21 cellular contexts compared by ENCODE assay signal in the genomic region with DNA sequence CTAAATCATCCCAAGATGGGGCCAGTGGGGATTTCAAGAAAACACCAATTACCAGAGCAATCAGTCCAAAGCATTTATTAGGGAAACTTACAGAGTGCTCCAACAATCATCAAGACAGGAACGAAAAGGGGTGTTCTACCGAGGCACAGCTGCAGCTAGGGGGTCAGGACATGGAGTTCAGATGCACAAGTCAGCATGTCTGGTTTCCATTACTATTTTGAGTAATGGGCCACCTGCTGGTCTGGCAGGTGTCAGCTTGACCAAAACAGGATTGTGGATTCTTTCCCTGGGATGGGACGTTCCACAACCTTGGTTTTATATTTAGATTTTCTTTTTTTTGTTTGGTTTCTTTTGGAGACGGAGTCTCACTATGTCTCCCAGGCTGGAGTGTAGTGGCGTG. TPM values are rescaled to one million over a fixed set of nuclear protein-coding genes. Genes with fewer than 3 reads are reported as not detected.
A peak's percentile ranks its signal among the peaks of the same experiment; 100 is the strongest.
DNase-seq lines count a peak whose midpoint lies in the region; ATAC-seq, FAIRE-seq and TF ChIP-seq lines count a peak whose summit lies in the region.
"Had no signal": no experiment of that assay in that cellular context is flagged by ENCODE, and none has a peak within 500 bp of the region (broad histone marks: within the 10 kb centered on the region; RNA-seq: fewer than 3 reads in every experiment).

No MANE protein-coding gene starts in this region.

- peaks cover under 1% of the 10 kb centered on the region; the same call in 1 of the 2 replicates for H4K20me1 ChIP-seq in K562 (replicated peaks; ENCODE audit: control insufficient read depth, insufficient read depth, low read length)

- TF ChIP-seq RAD21 in K562 (CRISPR knock-in tag; conservative IDR thresholded peaks at IDR 0.05 in 1 of 2, IDR thresholded peaks at IDR 0.05 in 1 of 2): no peak

- TF ChIP-seq EP300 in K562 (IDR thresholded peaks at IDR 0.05; ENCODE audit: low read length): no peak

- TSS peak; percentile 25 for BruUV-seq in K562 (replicated peaks; lab: Mats Ljungman, UMichigan)

- H3K27ac Mint-ChIP-seq in CD4-positive, alpha-beta T cell: no peak overlapping the region
- no peak overlapping the region for H3K27ac Mint-ChIP-seq in neural crest cell (ENCODE audit: unreplicated experiment)
- H3K27ac Mint-ChIP-seq in activated naive CD4-positive, alpha-beta T cell treated with anti-CD3 and anti-CD28 coated beads, Interleukin-2, amount 10 ng/mL, durations not matched to agents 7 days and 5 days: no peak overlapping the region

- peaks cover 19% of the 10 kb centered on the region for H3K36me3 Mint-ChIP-seq in CD4-positive, alpha-beta T cell (ENCODE audit: low read depth)
- H3K36me3 Mint-ChIP-seq in neural crest cell (ENCODE audit: low read depth): no peaks in the 10 kb centered on the region
- peaks cover 13% of the 10 kb centered on the region for H3K36me3 Mint-ChIP-seq in activated naive CD4-positive, alpha-beta T cell treated with anti-CD3 and anti-CD28 coated beads, Interleukin-2, amount 10 ng/mL, durations not matched to agents 7 days and 5 days

- POLR2A ChIA-PET in CD4-positive, alpha-beta T cell (lab: Charles Lee): no interaction called here
- POLR2A ChIA-PET in K562 (lab: Yijun Ruan, JAX): interaction anchor here (0.7 kb wide), 1 partner anchor 1835 kb away, joined by 3 read pairs; no protein-coding TSS in a partner anchor

- intact Hi-C loops in CD4-positive, alpha-beta T cell (cut with DNase I, micrococcal nuclease): no loop called here
- intact Hi-C loops in K562 (cut with micrococcal nuclease): no loop called here

- no peaks in the 10 kb centered on the region for H3K27me3 ChIP-seq in CD4-positive, alpha-beta T cell (ENCODE audit: control insufficient read depth, insufficient read depth, low read length)
- H3K27me3 ChIP-seq in K562 (ENCODE audit: control insufficient read depth in 2 of 2, insufficient read depth in 2 of 2, low read length in 2 of 2): no peaks in the 10 kb centered on the region

- H3K4me3 Mint-ChIP-seq in CD4-positive, alpha-beta T cell: peak overlapping the region; percentile 48
- peak overlapping the region; percentile 62 for H3K4me3 Mint-ChIP-seq in neural crest cell
- no peak overlapping the region for H3K4me3 Mint-ChIP-seq in activated naive CD4-positive, alpha-beta T cell treated with anti-CD3 and anti-CD28 coated beads, Interleukin-2, amount 10 ng/mL, durations not matched to agents 7 days and 5 days

- FAIRE-seq in K562 (lab: Jason Lieb, UNC): no peak
- FAIRE-seq: A549, GM19239 had no signal

- H3K4me1 ChIP-seq in K562 (replicated peaks in 1 of 2; ENCODE audit: control insufficient read depth in 2 of 2, insufficient read depth in 2 of 2, low read length in 2 of 2): peaks cover 6 to 23% of the 10 kb centered on the region in 2 experiments; a peak in 4 of 5 replicates

- in situ Hi-C loops in K562 (cut with MboI): no loop called here

- CTCF ChIA-PET in CD4-positive, alpha-beta T cell (lab: Charles Lee): no interaction called here
- CTCF ChIA-PET in K562 (lab: Yijun Ruan, JAX; ENCODE audit: low intra/inter-chr PET ratio): no interaction called here
- CTCF ChIA-PET in activated naive CD4-positive, alpha-beta T cell treated with anti-CD3 and anti-CD28 coated beads, Interleukin-2, amount 10 ng/mL, durations not matched to agents 7 days and 5 days (lab: Charles Lee): no interaction called here

- peak overlapping the region in 1 of 2 experiments; percentile 4; a peak in 1 of 4 replicates for H3K9ac ChIP-seq in K562 (ENCODE audit: insufficient read depth in 1 of 2, low read depth in 2 of 2, low read length in 2 of 2)

- H3K4me1 Mint-ChIP-seq in CD4-positive, alpha-beta T cell (ENCODE audit: low read depth): peaks cover 38% of the 10 kb centered on the region
- H3K4me1 Mint-ChIP-seq in neural crest cell: peaks cover 33% of the 10 kb centered on the region
- H3K4me1 Mint-ChIP-seq in activated naive CD4-positive, alpha-beta T cell treated with anti-CD3 and anti-CD28 coated beads, Interleukin-2, amount 10 ng/mL, durations not matched to agents 7 days and 5 days: peaks cover 37% of the 10 kb centered on the region

- H3K27me3 Mint-ChIP-seq in CD4-positive, alpha-beta T cell: no peaks in the 10 kb centered on the region
- no peaks in the 10 kb centered on the region for H3K27me3 Mint-ChIP-seq in neural crest cell (ENCODE audit: low read depth)
- H3K27me3 Mint-ChIP-seq in activated naive CD4-positive, alpha-beta T cell treated with anti-CD3 and anti-CD28 coated beads, Interleukin-2, amount 10 ng/mL, durations not matched to agents 7 days and 5 days: no peaks in the 10 kb centered on the region
- H3K27me3 Mint-ChIP-seq: CD8-positive, alpha-beta memory T cell had no signal

- TF ChIP-seq CTCF in CD4-positive, alpha-beta T cell (IDR thresholded peaks at IDR 0.05): no peak
- TF ChIP-seq CTCF in K562 (IDR thresholded peaks at IDR 0.05 in 2 of 3, conservative IDR thresholded peaks at IDR 0.05 in 1 of 3; ENCODE audit: insufficient read depth in 2 of 3, low read depth in 1 of 3, low read length in 3 of 3) (no peak), neural crest cell (conservative IDR thresholded peaks at IDR 0.05) (no peak)

- H3K27ac ChIP-seq in CD4-positive, alpha-beta T cell (ENCODE audit: low read depth, low read length): no peak overlapping the region
- no peak overlapping the region for H3K27ac ChIP-seq in K562 (ENCODE audit: extremely low read depth, low read depth, low read length)
- H3K27ac ChIP-seq: A549 had no signal

- ATAC-seq in CD4-positive, alpha-beta T cell (ENCODE audit: poor library complexity): no peak
- ATAC-seq in K562: no peak
- ATAC-seq: A549 had no signal

- peaks cover 17% of the 10 kb centered on the region; the same call in 2 of the 3 replicates for H3K36me3 ChIP-seq in K562 (ENCODE audit: control insufficient read depth, insufficient read depth, low read length)

- no peak overlapping the region for H3K4me2 ChIP-seq in K562 (ENCODE audit: insufficient read depth, low read length)
- H3K4me2 ChIP-seq: A549 had no signal

- H3K9me3 Mint-ChIP-seq in CD4-positive, alpha-beta T cell: no peaks in the 10 kb centered on the region
- no peaks in the 10 kb centered on the region for H3K9me3 Mint-ChIP-seq in neural crest cell
- H3K9me3 Mint-ChIP-seq in activated naive CD4-positive, alpha-beta T cell treated with anti-CD3 and anti-CD28 coated beads, Interleukin-2, amount 10 ng/mL, durations not matched to agents 7 days and 5 days: no peaks in the 10 kb centered on the region
- H3K9me3 Mint-ChIP-seq: CD8-positive, alpha-beta memory T cell had no signal

- H3K9me3 ChIP-seq in CD4-positive, alpha-beta T cell (ENCODE audit: control insufficient read depth, low read length): no peaks in the 10 kb centered on the region
- H3K9me3 ChIP-seq in K562 (replicated peaks; ENCODE audit: control insufficient read depth, insufficient read depth, low read depth, low read length): no peaks in the 10 kb centered on the region
- H3K9me3 ChIP-seq: A549 had no signal

- peaks cover 34% of the 10 kb centered on the region for H3K79me2 ChIP-seq in K562 (ENCODE audit: control insufficient read depth, insufficient read depth, low read length)

- H2AFZ ChIP-seq in K562 (ENCODE audit: low read depth, low read length): no peak overlapping the region

- TF ChIP-seq POLR2A in K562 (conservative IDR thresholded peaks at IDR 0.05): no peak

- no peak overlapping the region for H3K4me3 ChIP-seq in K562
- H3K4me3 ChIP-seq: A549 had no signal

- 85% methylated on average over 3 of the region's 5 CpGs for WGBS in K562 (ENCODE audit: insufficient coverage, low coverage, missing lambda C conversion rate)

- H3K9me1 ChIP-seq in K562 (ENCODE audit: control insufficient read depth, insufficient read depth, low read length): no peaks in the 10 kb centered on the region

- DNase-seq in CD4-positive, alpha-beta T cell: no peak
- DNase-seq in LHCN-M2 (ENCODE audit: low read depth) (peak; percentile 31), K562 (ENCODE audit: extremely low read depth in 1 of 4, low spot score in 3 of 4) (no peak), neural crest cell (ENCODE audit: low read depth, low spot score) (no peak), DMS79 (lab: John Stamatoyannopoulos, UW) (no peak), GDM1 (lab: John Stamatoyannopoulos, UW) (no peak)
- no peak for DNase-seq in activated naive CD4-positive, alpha-beta T cell treated with anti-CD3 and anti-CD28 coated beads, Interleukin-2, amount 10 ng/mL, durations not matched to agents 7 days and 5 days
- DNase-seq: CD8-positive, alpha-beta memory T cell; GOT3; HCEC 1CT; NCI-H1417; NCI-H1694 treated with DMSO at 0.1 percent for 48 hours; NCI-H2081 treated with DMSO at 0.1 percent for 48 hours; NCI-H2171 treated with DMSO at 0.1 percent for 48 hours; NCI-H524 treated with DMSO at 0.1 percent for 48 hours; NCI-H82; OCI-M1; Right ventricle myocardium superior had no signal

RNA-seq across cellular contexts. Expression of a gene that starts 3.9 kb away (rescaled TPM):
- total RNA-seq in CD4-positive, alpha-beta T cell: 100 to 1,000 TPM; 163 to 165 TPM
- total RNA-seq in LHCN-M2 (2014; rRNA removed) (493 and 627 TPM in 2 replicates), K562 (2014; rRNA removed) (424 and 564 TPM in 2 replicates), K562 (2014; rRNA removed; fragmentation: Illumina TruSeq; extraction: Trizol) (465 and 492 TPM in 2 replicates), K562 (2015; rRNA removed; fragmentation: Illumina TruSeq; extraction: Trizol) (383 and 410 TPM in 2 replicates), K562 (2021) (489 and 520 TPM in 2 replicates), neural crest cell (366 and 373 TPM in 2 replicates)
- 856 TPM for polyA plus RNA-seq in LHCN-M2 (2012)
- total RNA-seq in K562 (2011; cell fraction: chromatin; rRNA removed; ENCODE audit: low replicate concordance): 39.7 and 67.9 TPM in 2 replicates
- total RNA-seq in K562 (2011; cell fraction: nucleolus; rRNA removed): 97.9 and 112 TPM in 2 replicates
- total RNA-seq in K562 (2011; cell fraction: nucleoplasm; rRNA removed): 87.5 and 111 TPM in 2 replicates
- polyA plus RNA-seq in K562 (2011; rRNA removed) (833 and 989 TPM in 2 replicates), K562 (2014; fragmentation: Illumina TruSeq; extraction: Trizol) (602 and 613 TPM in 2 replicates), K562 (2014; fragmentation: Nextera tagmentation; extraction: Ambion mirVana) (1,000 to 10,000 TPM in 1 of 2 experiments, 100 to 1,000 TPM in 1; 995 to 1,140 TPM), K562 (2014; rRNA removed) (1,210 and 1,266 TPM in 2 replicates)
- polyA plus RNA-seq in K562 (2011; cell fraction: cytosol; rRNA removed): 727 and 1,456 TPM in 2 replicates
- polyA plus RNA-seq in K562 (2011; cell fraction: nucleus; rRNA removed): 352 and 598 TPM in 2 replicates
- polyA plus RNA-seq in K562 (2012): 383 and 1,143 TPM in 2 replicates
- polyA minus RNA-seq in K562 (2011; rRNA and poly(A)+ RNA removed): 303 and 304 TPM in 2 replicates
- 86.1 and 91.4 TPM in 2 replicates for polyA minus RNA-seq in K562 (2011; cell fraction: cytosol; rRNA and poly(A)+ RNA removed)
- polyA minus RNA-seq in K562 (2011; cell fraction: nucleus; rRNA and poly(A)+ RNA removed): 33.3 and 49.1 TPM in 2 replicates

RNA-seq across cellular contexts. Expression of a gene that starts 4.9 kb away (rescaled TPM):
- 10 to 100 TPM; 33.4 to 38.4 TPM for total RNA-seq in CD4-positive, alpha-beta T cell
- total RNA-seq in LHCN-M2 (2014; rRNA removed) (16.5 and 16.6 TPM in 2 replicates), K562 (2014; rRNA removed) (28.4 and 36.6 TPM in 2 replicates), K562 (2014; rRNA removed; fragmentation: Illumina TruSeq; extraction: Trizol) (11.8 and 12.8 TPM in 2 replicates), K562 (2015; rRNA removed; fragmentation: Illumina TruSeq; extraction: Trizol) (20.0 and 20.1 TPM in 2 replicates), K562 (2021) (37.1 and 37.7 TPM in 2 replicates), neural crest cell (32.7 and 33.1 TPM in 2 replicates)
- 18.8 TPM for polyA plus RNA-seq in LHCN-M2 (2012)
- total RNA-seq in K562 (2011; cell fraction: chromatin; rRNA removed; ENCODE audit: low replicate concordance): 51.6 and 99.0 TPM in 2 replicates
- total RNA-seq in K562 (2011; cell fraction: nucleolus; rRNA removed): 82.6 and 111 TPM in 2 replicates
- total RNA-seq in K562 (2011; cell fraction: nucleoplasm; rRNA removed): 71.9 and 76.0 TPM in 2 replicates
- polyA plus RNA-seq in K562 (2011; rRNA removed) (27.1 and 34.2 TPM in 2 replicates), K562 (2014; fragmentation: Illumina TruSeq; extraction: Trizol) (26.5 and 37.4 TPM in 2 replicates), K562 (2014; fragmentation: Nextera tagmentation; extraction: Ambion mirVana) (1 to 10 TPM; 2.7 to 3.9 TPM), K562 (2014; rRNA removed) (39.8 and 40.5 TPM in 2 replicates)
- 35.0 and 92.1 TPM in 2 replicates for polyA plus RNA-seq in K562 (2011; cell fraction: cytosol; rRNA removed)
- polyA plus RNA-seq in K562 (2011; cell fraction: nucleus; rRNA removed): 50.1 and 90.2 TPM in 2 replicates
- polyA plus RNA-seq in K562 (2012): 28.2 and 35.5 TPM in 2 replicates
- 9.5 and 11.8 TPM in 2 replicates for polyA minus RNA-seq in K562 (2011; rRNA and poly(A)+ RNA removed)
- polyA minus RNA-seq in K562 (2011; cell fraction: cytosol; rRNA and poly(A)+ RNA removed): 18.6 and 19.3 TPM in 2 replicates
- 32.0 and 33.4 TPM in 2 replicates for polyA minus RNA-seq in K562 (2011; cell fraction: nucleus; rRNA and poly(A)+ RNA removed)

RNA-seq across cellular contexts. Expression of a gene that starts 11.3 kb away (rescaled TPM):
- 10 to 100 TPM; 33.2 to 35.3 TPM for total RNA-seq in CD4-positive, alpha-beta T cell
- 189 and 209 TPM in 2 replicates for total RNA-seq in LHCN-M2 (2014; rRNA removed)
- 112 TPM for polyA plus RNA-seq in LHCN-M2 (2012)
- total RNA-seq in K562 (2011; cell fraction: chromatin; rRNA removed; ENCODE audit: low replicate concordance): 28.9 and 74.2 TPM in 2 replicates
- 53.7 and 55.2 TPM in 2 replicates for total RNA-seq in K562 (2011; cell fraction: nucleolus; rRNA removed)
- total RNA-seq in K562 (2011; cell fraction: nucleoplasm; rRNA removed): 39.3 and 42.7 TPM in 2 replicates
- 178 and 240 TPM in 2 replicates for total RNA-seq in K562 (2014; rRNA removed)
- 16.7 and 24.2 TPM in 2 replicates for total RNA-seq in K562 (2014; rRNA removed; fragmentation: Illumina TruSeq; extraction: Trizol)
- total RNA-seq in K562 (2015; rRNA removed; fragmentation: Illumina TruSeq; extraction: Trizol): 55.8 and 60.9 TPM in 2 replicates
- 97.6 and 104 TPM in 2 replicates for total RNA-seq in K562 (2021)
- polyA plus RNA-seq in K562 (2011; rRNA removed): 42.5 and 48.1 TPM in 2 replicates
- 72.1 and 158 TPM in 2 replicates for polyA plus RNA-seq in K562 (2011; cell fraction: cytosol; rRNA removed)
- 44.6 and 79.3 TPM in 2 replicates for polyA plus RNA-seq in K562 (2011; cell fraction: nucleus; rRNA removed)
- polyA plus RNA-seq in K562 (2012): 74.0 and 77.2 TPM in 2 replicates
- polyA plus RNA-seq in K562 (2014; fragmentation: Illumina TruSeq; extraction: Trizol): 19.6 and 58.2 TPM in 2 replicates
- polyA plus RNA-seq in K562 (2014; fragmentation: Nextera tagmentation; extraction: Ambion mirVana): 1 to 10 TPM; 1.6 to 4.1 TPM
- polyA plus RNA-seq in K562 (2014; rRNA removed): 131 and 180 TPM in 2 replicates
- polyA minus RNA-seq in K562 (2011; rRNA and poly(A)+ RNA removed): 6.7 and 10.2 TPM in 2 replicates
- 21.9 and 23.9 TPM in 2 replicates for polyA minus RNA-seq in K562 (2011; cell fraction: cytosol; rRNA and poly(A)+ RNA removed)
- 14.3 and 14.9 TPM in 2 replicates for polyA minus RNA-seq in K562 (2011; cell fraction: nucleus; rRNA and poly(A)+ RNA removed)
- total RNA-seq in neural crest cell: 117 and 127 TPM in 2 replicates

RNA-seq across cellular contexts. Expression of a gene that starts 55.3 kb away (rescaled TPM):
- 1 to 10 TPM; 7.9 to 8.5 TPM for total RNA-seq in CD4-positive, alpha-beta T cell
- 3.5 and 4.6 TPM in 2 replicates for total RNA-seq in LHCN-M2 (2014; rRNA removed)
- polyA plus RNA-seq in LHCN-M2 (2012): 2.1 TPM
- total RNA-seq in K562 (2011; cell fraction: chromatin; rRNA removed; ENCODE audit: low replicate concordance): 16.6 and 37.0 TPM in 2 replicates
- total RNA-seq in K562 (2011; cell fraction: nucleolus; rRNA removed): 12.7 and 14.3 TPM in 2 replicates
- total RNA-seq in K562 (2011; cell fraction: nucleoplasm; rRNA removed): 18.8 and 24.1 TPM in 2 replicates
- 4.5 and 5.2 TPM in 2 replicates for total RNA-seq in K562 (2014; rRNA removed)
- 8.5 and 8.6 TPM in 2 replicates for total RNA-seq in K562 (2014; rRNA removed; fragmentation: Illumina TruSeq; extraction: Trizol)
- 6.8 and 8.7 TPM in 2 replicates for total RNA-seq in K562 (2015; rRNA removed; fragmentation: Illumina TruSeq; extraction: Trizol)
- 5.1 and 7.8 TPM in 2 replicates for total RNA-seq in K562 (2021)
- 6.0 and 8.5 TPM in 2 replicates for polyA plus RNA-seq in K562 (2011; rRNA removed)
- polyA plus RNA-seq in K562 (2011; cell fraction: cytosol; rRNA removed): 3.3 and 4.8 TPM in 2 replicates
- 8.7 and 13.1 TPM in 2 replicates for polyA plus RNA-seq in K562 (2011; cell fraction: nucleus; rRNA removed)
- polyA plus RNA-seq in K562 (2012): 7.9 and 10.4 TPM in 2 replicates
- 6.2 and 6.8 TPM in 2 replicates for polyA plus RNA-seq in K562 (2014; fragmentation: Illumina TruSeq; extraction: Trizol)
- 1 to 10 TPM; 4.1 to 4.5 TPM for polyA plus RNA-seq in K562 (2014; fragmentation: Nextera tagmentation; extraction: Ambion mirVana)
- polyA plus RNA-seq in K562 (2014; rRNA removed): 8.6 and 11.1 TPM in 2 replicates
- polyA minus RNA-seq in K562 (2011; rRNA and poly(A)+ RNA removed): 9.9 and 11.9 TPM in 2 replicates
- polyA minus RNA-seq in K562 (2011; cell fraction: cytosol; rRNA and poly(A)+ RNA removed): 2.0 and 4.5 TPM in 2 replicates
- 9.2 and 10.4 TPM in 2 replicates for polyA minus RNA-seq in K562 (2011; cell fraction: nucleus; rRNA and poly(A)+ RNA removed)
- total RNA-seq in neural crest cell: 7.6 and 11.0 TPM in 2 replicates
- total RNA-seq: HT1080 had no signal
